ENCODE assay signal across 15 cellular contexts in the genomic region with DNA sequence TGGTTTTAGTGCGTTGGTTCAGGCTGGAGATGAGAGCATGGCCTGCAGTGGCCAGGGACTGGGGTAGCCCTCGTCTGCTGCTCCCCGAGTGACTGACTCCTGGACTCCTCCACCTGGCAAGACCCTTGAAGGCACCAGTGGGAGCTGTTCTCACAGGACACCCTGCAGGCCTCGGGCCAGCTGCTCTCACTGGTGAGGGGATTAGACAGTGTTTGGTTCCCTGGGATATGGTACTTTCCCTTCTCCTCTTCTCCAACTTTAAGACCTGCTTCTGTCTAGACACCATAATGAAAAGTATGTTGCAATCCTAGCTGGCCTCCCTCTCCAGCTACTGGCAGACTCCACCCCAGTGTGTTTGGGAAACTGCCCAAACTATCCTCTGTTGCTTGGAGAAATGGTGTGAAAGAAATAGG.
DNase-seq lines count a peak whose midpoint lies in the region; ATAC-seq and TF ChIP-seq lines count a peak whose summit lies in the region.
"Had no signal": no experiment of that assay in that cellular context is flagged by ENCODE, and none has a peak within 500 bp of the region (broad histone marks: within the 10 kb centered on the region; RNA-seq: fewer than 3 reads in every experiment).

No MANE protein-coding gene starts in this region.

- H3K9me3 ChIP-seq in WERI-Rb-1 (ENCODE audit: severe bottlenecking) = no peaks in the 10 kb centered on the region
- no peaks in the 10 kb centered on the region for H3K9me3 ChIP-seq in heart right ventricle
- H3K9me3 ChIP-seq: ovary had no signal

- TF ChIP-seq CTCF in WERI-Rb-1 (IDR thresholded peaks at IDR 0.05; ENCODE audit: low read depth, low read length) (0 out of 2 replicates have a peak, but pooled peaks have one; percentile 36), heart right ventricle (IDR thresholded peaks at IDR 0.05) (no peak), omental fat pad (IDR thresholded peaks at IDR 0.05) (no peak)

- H3K36me3 ChIP-seq in WERI-Rb-1 (no peaks in the 10 kb centered on the region), heart right ventricle (no peaks in the 10 kb centered on the region)
- H3K36me3 ChIP-seq: ovary had no signal

- WGBS in heart right ventricle, 2 donors = 69 to 85% methylated on average over 4 of the region's 4 CpGs

- ATAC-seq in heart right ventricle (peak; percentile 64 to 87 (median 78)), sciatic nerve (peak; percentile 95), omental fat pad (ENCODE audit: low FRiP score) (no peak)
- ATAC-seq: left colon had no signal

- no peak overlapping the region for H3K4me3 ChIP-seq in WERI-Rb-1 (ENCODE audit: low read depth, low read length)
- H3K4me3 ChIP-seq in heart right ventricle = no peak overlapping the region
- H3K4me3 ChIP-seq: ovary had no signal

- no peaks in the 10 kb centered on the region for H3K27me3 ChIP-seq in WERI-Rb-1 (ENCODE audit: insufficient read depth, low read depth, severe bottlenecking)
- H3K27me3 ChIP-seq in heart right ventricle = peaks cover 0 to 7% (median 0%) of the 10 kb centered on the region in 7 donors
- H3K27me3 ChIP-seq: ovary had no signal

- intact Hi-C loops in heart right ventricle (cut with DNase I) = loop anchor here in 7 of 10 donors (10.0 kb wide), 3 partner anchors 148 to 338 kb away; partner anchors contain the start of gene CADM1 (in 5 of the 7)
- intact Hi-C loops in sciatic nerve (cut with DNase I) = no loop called here

- no peak overlapping the region for H3K27ac ChIP-seq in WERI-Rb-1
- peak overlapping the region in 5 of 10 donors; percentile 12 to 57 (median 40) for H3K27ac ChIP-seq in heart right ventricle
- H3K27ac ChIP-seq: ovary had no signal

- DNase-seq in H4 (ENCODE audit: low spot score) (peak; percentile 18), WERI-Rb-1 (peak; percentile 67), heart right ventricle (peak; percentile 26 to 38), sciatic nerve (ENCODE audit: low spot score) (no peak), kidney glomerular epithelial cell (lab: John Stamatoyannopoulos, UW) (no peak), NCI-H1105 treated with DMSO at 0.1 percent for 48 hours (lab: John Stamatoyannopoulos, UW) (no peak), SIG-M5 (lab: John Stamatoyannopoulos, UW) (no peak), omental fat pad (ENCODE audit: low spot score) (no peak)
- DNase-seq: activated B cell treated with CpG ODN at 0.5 μM for 24 hours; cerebellar nuclear complex; H9; NCI-H2081; stimulated activated CD4-positive, alpha-beta T cell treated with anti-CD3 and anti-CD28 coated beads, Interleukin-4, amount 100 ng/mL, for 4 hours had no signal

- peaks cover 0 to 14% (median 4%) of the 10 kb centered on the region in 9 donors for H3K4me1 ChIP-seq in heart right ventricle

Comparison
In these comparisons a context has a peak if more than half of its experiments do, and no peak if none do; other contexts are left out.
1. DNase-seq: peak in H4 (single experiment), WERI-Rb-1 (single experiment) and heart right ventricle (2 of 2); none in sciatic nerve (single experiment), kidney glomerular epithelial cell (single experiment), NCI-H1105 treated with DMSO at 0.1 percent for 48 hours (single experiment), SIG-M5 (single experiment) and omental fat pad (single experiment).